13 cellular contexts compared by ENCODE assay signal in the genomic region with DNA sequence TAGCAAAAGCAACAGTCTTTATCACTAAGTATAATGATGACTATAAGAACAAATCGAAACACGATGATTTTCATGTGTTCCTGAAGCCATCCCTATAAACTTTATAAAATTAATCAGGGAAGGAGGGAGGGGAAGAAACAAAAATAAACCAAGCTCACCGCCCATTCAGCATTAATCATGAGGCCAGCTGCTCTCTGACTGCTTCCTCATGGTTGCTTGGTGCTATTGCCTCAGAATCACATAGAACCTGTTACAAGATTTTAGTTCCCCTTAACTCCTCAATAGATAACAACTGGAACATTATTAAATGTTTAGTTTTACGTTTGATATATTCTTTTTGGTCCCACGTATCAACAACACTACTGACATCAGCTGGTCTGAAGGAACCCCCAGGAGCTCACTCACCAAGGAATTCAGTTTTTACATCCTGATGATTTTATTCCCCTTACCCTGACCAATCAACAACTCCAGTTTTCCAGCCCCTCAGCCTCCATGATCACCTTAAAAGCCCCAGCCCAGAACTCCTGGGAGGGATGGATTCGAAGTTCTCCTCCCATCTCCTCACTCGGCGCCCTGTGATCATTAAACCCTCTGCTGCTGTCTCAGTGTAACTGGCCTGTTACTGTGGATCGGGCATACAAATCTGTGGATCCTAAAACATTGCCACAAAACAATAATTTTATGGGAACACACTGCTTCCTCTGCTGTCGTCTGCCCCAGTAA. TPM values are rescaled to one million over a fixed set of nuclear protein-coding genes. Genes with fewer than 3 reads are reported as not detected.
DNase-seq lines count a peak whose midpoint lies in the region; ATAC-seq, FAIRE-seq and TF ChIP-seq lines count a peak whose summit lies in the region.
"Had no signal": no experiment of that assay in that cellular context is flagged by ENCODE, and none has a peak within 500 bp of the region (broad histone marks: within the 10 kb centered on the region; RNA-seq: fewer than 3 reads in every experiment).

No MANE protein-coding gene starts in this region.

- TF ChIP-seq POLR2A in testis (IDR thresholded peaks at IDR 0.05): no peak

- no peak overlapping the region for H3K4me3 Mint-ChIP-seq in activated naive CD8-positive, alpha-beta T cell treated with anti-CD3 and anti-CD28 coated beads, Interleukin-2, amount 50 U/mL, for 24 hours
- no peak overlapping the region for H3K4me3 Mint-ChIP-seq in activated naive CD8-positive, alpha-beta T cell treated with anti-CD3 and anti-CD28 coated beads for 36 hours
- H3K4me3 Mint-ChIP-seq: activated B cell treated with CpG ODN at 0.5 μM for 24 hours had no signal

- no peak overlapping the region for H3K4me3 ChIP-seq in WERI-Rb-1 (ENCODE audit: low read depth, low read length)
- H3K4me3 ChIP-seq in lower lobe of right lung: no peak overlapping the region
- no peak overlapping the region for H3K4me3 ChIP-seq in testis
- no peak overlapping the region for H3K4me3 ChIP-seq in kidney (ENCODE audit: low read length in 2 of 2)
- H3K4me3 ChIP-seq: ascending aorta had no signal

- H3K9me3 ChIP-seq in WERI-Rb-1 (ENCODE audit: severe bottlenecking) (no peaks in the 10 kb centered on the region), lower lobe of right lung (no peaks in the 10 kb centered on the region), testis (no peaks in the 10 kb centered on the region), kidney (ENCODE audit: control insufficient read depth in 1 of 2, low read length in 2 of 2) (no peaks in the 10 kb centered on the region)
- H3K9me3 ChIP-seq: ascending aorta had no signal

- 35 to 55% methylated on average over 10 of the region's 10 CpGs for WGBS in testis, 2 donors

- H3K4me1 Mint-ChIP-seq in activated naive CD8-positive, alpha-beta T cell treated with anti-CD3 and anti-CD28 coated beads, Interleukin-2, amount 50 U/mL, for 24 hours: peaks cover 74% of the 10 kb centered on the region
- H3K4me1 Mint-ChIP-seq in activated naive CD8-positive, alpha-beta T cell treated with anti-CD3 and anti-CD28 coated beads for 36 hours: peaks cover 57% of the 10 kb centered on the region

- H3K36me3 Mint-ChIP-seq in activated naive CD8-positive, alpha-beta T cell treated with anti-CD3 and anti-CD28 coated beads, Interleukin-2, amount 50 U/mL, for 24 hours (ENCODE audit: low read depth): peaks cover 4% of the 10 kb centered on the region
- H3K36me3 Mint-ChIP-seq in activated naive CD8-positive, alpha-beta T cell treated with anti-CD3 and anti-CD28 coated beads for 36 hours: peaks cover 5% of the 10 kb centered on the region

- no peaks in the 10 kb centered on the region for H3K27me3 ChIP-seq in WERI-Rb-1 (ENCODE audit: insufficient read depth, low read depth, severe bottlenecking)
- no peaks in the 10 kb centered on the region for H3K27me3 ChIP-seq in lower lobe of right lung (ENCODE audit: low read depth)
- no peaks in the 10 kb centered on the region for H3K27me3 ChIP-seq in testis
- H3K27me3 ChIP-seq: ascending aorta had no signal

- no peak for ATAC-seq in activated naive CD8-positive, alpha-beta T cell treated with anti-CD3 and anti-CD28 coated beads, Interleukin-2, amount 50 U/mL, for 24 hours
- peak; percentile 57 to 60 for ATAC-seq in lower lobe of right lung
- ATAC-seq in GM19328 (IDR thresholded peaks at IDR 0.05; ENCODE audit: unreplicated experiment): no peak

- peak overlapping the region; percentile 34 for H3K27ac Mint-ChIP-seq in activated naive CD8-positive, alpha-beta T cell treated with anti-CD3 and anti-CD28 coated beads, Interleukin-2, amount 50 U/mL, for 24 hours
- no peak overlapping the region for H3K27ac Mint-ChIP-seq in activated naive CD8-positive, alpha-beta T cell treated with anti-CD3 and anti-CD28 coated beads for 36 hours
- H3K27ac Mint-ChIP-seq: activated B cell treated with CpG ODN at 0.5 μM for 24 hours had no signal

- H3K27ac ChIP-seq in WERI-Rb-1 (peak overlapping the region; percentile 38), lower lobe of right lung (no peak overlapping the region), testis (peak overlapping the region; percentile 23 to 26), kidney (ENCODE audit: low read depth in 2 of 2, low read length in 2 of 2) (no peak overlapping the region)
- H3K27ac ChIP-seq: ascending aorta had no signal

- H3K4me1 ChIP-seq in lower lobe of right lung: no peaks in the 10 kb centered on the region
- peaks cover 8% of the 10 kb centered on the region for H3K4me1 ChIP-seq in testis
- no peaks in the 10 kb centered on the region for H3K4me1 ChIP-seq in kidney (ENCODE audit: control insufficient read depth in 1 of 2, insufficient read depth in 1 of 2, low read depth in 1 of 2, low read length in 2 of 2)

- no peak for TF ChIP-seq CTCF in WERI-Rb-1 (IDR thresholded peaks at IDR 0.05; ENCODE audit: low read depth, low read length)
- TF ChIP-seq CTCF in lower lobe of right lung (IDR thresholded peaks at IDR 0.05): no peak
- TF ChIP-seq CTCF in testis (IDR thresholded peaks at IDR 0.05): no peak
- no peak for TF ChIP-seq CTCF in kidney (IDR thresholded peaks at IDR 0.05; ENCODE audit: borderline replicate concordance, extremely low read depth, insufficient read depth)

- intact Hi-C loops in lower lobe of right lung (cut with DNase I) (no loop called here), testis (cut with DNase I; ENCODE audit: low total_unique reads) (loop anchor here (10.0 kb wide), 1 partner anchor 52 kb away; a partner anchor contains a TSS), kidney (cut with DNase I) (no loop called here)

- H3K9ac ChIP-seq in kidney (ENCODE audit: low read length in 2 of 2): no peak overlapping the region

- H3K36me3 ChIP-seq in WERI-Rb-1: no peaks in the 10 kb centered on the region
- H3K36me3 ChIP-seq in lower lobe of right lung: no peaks in the 10 kb centered on the region
- H3K36me3 ChIP-seq in testis (ENCODE audit: low read depth, missing control alignments): no peaks in the 10 kb centered on the region
- H3K36me3 ChIP-seq in kidney (ENCODE audit: control insufficient read depth in 1 of 2, insufficient read depth in 2 of 2, low read length in 2 of 2): no peaks in the 10 kb centered on the region
- H3K36me3 ChIP-seq: ascending aorta had no signal

- no peak for DNase-seq in activated naive CD8-positive, alpha-beta T cell treated with anti-CD3 and anti-CD28 coated beads, Interleukin-2, amount 50 U/mL, for 24 hours
- no peak for DNase-seq in activated naive CD8-positive, alpha-beta T cell treated with anti-CD3 and anti-CD28 coated beads for 36 hours
- DNase-seq in WERI-Rb-1 (peak; percentile 34), lower lobe of right lung (no peak), testis (no peak), occipital lobe (lab: John Stamatoyannopoulos, UW) (no peak), kidney (no peak)
- DNase-seq: activated B cell treated with CpG ODN at 0.5 μM for 24 hours, NCI-H1105, NCI-H510A, SHP77 had no signal

- no peaks in the 10 kb centered on the region for H3K9me3 Mint-ChIP-seq in activated naive CD8-positive, alpha-beta T cell treated with anti-CD3 and anti-CD28 coated beads, Interleukin-2, amount 50 U/mL, for 24 hours
- H3K9me3 Mint-ChIP-seq in activated naive CD8-positive, alpha-beta T cell treated with anti-CD3 and anti-CD28 coated beads for 36 hours: peaks cover 5% of the 10 kb centered on the region

- H3K27me3 Mint-ChIP-seq in activated naive CD8-positive, alpha-beta T cell treated with anti-CD3 and anti-CD28 coated beads, Interleukin-2, amount 50 U/mL, for 24 hours: peaks cover 12% of the 10 kb centered on the region
- H3K27me3 Mint-ChIP-seq in activated naive CD8-positive, alpha-beta T cell treated with anti-CD3 and anti-CD28 coated beads for 36 hours: peaks cover 6% of the 10 kb centered on the region

- FAIRE-seq in kidney (lab: Jason Lieb, UNC): no peak

RNA-seq across cellular contexts. Expression of a gene that starts 10.6 kb away (rescaled TPM):
- total RNA-seq in activated naive CD8-positive, alpha-beta T cell treated with anti-CD3 and anti-CD28 coated beads for 36 hours: 10 to 100 TPM; 50.6 to 52.2 TPM
- total RNA-seq in lower lobe of right lung (38.8 TPM), testis (10 to 100 TPM; 82.0 to 85.1 TPM), occipital lobe (110 TPM), kidney (51.0 TPM)
- polyA plus RNA-seq in testis (ENCODE audit: insufficient read depth, low read depth, low replicate concordance) (107 TPM), kidney (ENCODE audit: insufficient read depth, low read depth, low replicate concordance) (15.5 TPM)

RNA-seq across cellular contexts. Expression of a gene that starts 52.6 kb away (rescaled TPM):
- total RNA-seq in activated naive CD8-positive, alpha-beta T cell treated with anti-CD3 and anti-CD28 coated beads for 36 hours: 10 to 100 TPM; 42.0 to 42.2 TPM
- total RNA-seq in lower lobe of right lung (17.7 TPM), testis (1 to 10 TPM; 8.5 to 9.1 TPM), occipital lobe (3.6 TPM), kidney (17.9 TPM)
- polyA plus RNA-seq in testis (ENCODE audit: insufficient read depth, low read depth, low replicate concordance) (11.8 TPM), kidney (ENCODE audit: insufficient read depth, low read depth, low replicate concordance) (79.9 TPM)

Comparison
In these comparisons a context has a peak if more than half of its experiments do, and no peak if none do; other contexts are left out.
1. ATAC-seq: peak in lower lobe of right lung (2 of 2); none in activated naive CD8-positive, alpha-beta T cell treated with anti-CD3 and anti-CD28 coated beads, Interleukin-2, amount 50 U/mL, for 24 hours (single experiment) and GM19328 (single experiment).
2. H3K27ac ChIP-seq: peak in WERI-Rb-1 (single experiment) and testis (2 of 2); none in lower lobe of right lung (single experiment) and kidney (0 of 2).